ENCODE assay signal across 11 cellular contexts in genomic region chr4:162499478-162499877, GRCh38.
DNase-seq lines count a peak whose midpoint lies in the region; ATAC-seq and TF ChIP-seq lines count a peak whose summit lies in the region.
"Had no signal": no experiment of that assay in that cellular context is flagged by ENCODE, and none has a peak within 500 bp of the region (broad histone marks: within the 10 kb centered on the region; RNA-seq: fewer than 3 reads in every experiment).

No MANE protein-coding gene starts in this region.

- no peak overlapping the region for H3K9ac ChIP-seq in KMS-11

- TF ChIP-seq CTCF in MCF 10A (IDR thresholded peaks at IDR 0.05; ENCODE audit: unreplicated experiment) = no peak
- no peak for TF ChIP-seq CTCF in breast epithelium (IDR thresholded peaks at IDR 0.05)
- TF ChIP-seq CTCF in KMS-11 (conservative IDR thresholded peaks at IDR 0.05; ENCODE audit: low read depth, low read length) = peak; percentile 50
- TF ChIP-seq CTCF in chondrocyte (IDR thresholded peaks at IDR 0.05) = peak; percentile 75
- peak in 3 of 5 experiments; percentile 3 to 25 (median 7) for TF ChIP-seq CTCF in tibial nerve (IDR thresholded peaks at IDR 0.05)

- H3K36me3 ChIP-seq in breast epithelium = no peaks in the 10 kb centered on the region
- no peaks in the 10 kb centered on the region for H3K36me3 ChIP-seq in KMS-11 (ENCODE audit: insufficient read depth)
- no peaks in the 10 kb centered on the region for H3K36me3 ChIP-seq in tibial nerve

- H3K4me3 Mint-ChIP-seq in MCF 10A (ENCODE audit: unreplicated experiment) = no peak overlapping the region
- H3K4me3 Mint-ChIP-seq in chondrocyte (ENCODE audit: unreplicated experiment) = no peak overlapping the region
- H3K4me3 Mint-ChIP-seq in T-helper 17 cell = no peak overlapping the region
- H3K4me3 Mint-ChIP-seq: CD4-positive, CD25-positive, alpha-beta regulatory T cell had no signal

- TF ChIP-seq EP300 in tibial nerve (IDR thresholded peaks at IDR 0.05) = no peak

- CTCF ChIA-PET in MCF 10A (lab: Yijun Ruan, JAX) = interaction anchor here (0.6 to 4.1 kb wide), 6 partner anchors 534 to 1049 kb away, joined by 3 to 54 read pairs (median 3); partner anchors contain the start of gene NPY1R

- H3K4me3 ChIP-seq in breast epithelium = no peak overlapping the region
- no peak overlapping the region for H3K4me3 ChIP-seq in KMS-11 (IDR thresholded peaks at IDR 0.05; ENCODE audit: insufficient read depth, low read depth, low read length)
- no peak overlapping the region for H3K4me3 ChIP-seq in tibial nerve

- H3K4me1 ChIP-seq in breast epithelium (no peaks in the 10 kb centered on the region), KMS-11 (ENCODE audit: low read depth, poor library complexity, severe bottlenecking) (no peaks in the 10 kb centered on the region), tibial nerve (no peaks in the 10 kb centered on the region)

- H2AFZ ChIP-seq in KMS-11 (ENCODE audit: low read depth) = no peak overlapping the region

- H3K27me3 ChIP-seq in breast epithelium (no peaks in the 10 kb centered on the region), KMS-11 (ENCODE audit: insufficient read depth, low read depth) (no peaks in the 10 kb centered on the region), tibial nerve (no peaks in the 10 kb centered on the region)

- no TSS peak for BruUV-seq in MCF 10A (replicated peaks; lab: Mats Ljungman, UMichigan)

- H3K4me1 Mint-ChIP-seq in MCF 10A (ENCODE audit: insufficient read depth, unreplicated experiment) = peaks cover 6% of the 10 kb centered on the region
- no peaks in the 10 kb centered on the region for H3K4me1 Mint-ChIP-seq in chondrocyte (ENCODE audit: low read depth)
- no peaks in the 10 kb centered on the region for H3K4me1 Mint-ChIP-seq in T-helper 17 cell
- H3K4me1 Mint-ChIP-seq: CD4-positive, CD25-positive, alpha-beta regulatory T cell had no signal

- TF ChIP-seq POLR2A in breast epithelium (IDR thresholded peaks at IDR 0.05) = no peak
- no peak for TF ChIP-seq POLR2A in tibial nerve (IDR thresholded peaks at IDR 0.05)

- no peaks in the 10 kb centered on the region for H3K27me3 Mint-ChIP-seq in MCF 10A (ENCODE audit: insufficient read depth, unreplicated experiment)
- H3K27me3 Mint-ChIP-seq in chondrocyte (ENCODE audit: low read depth) = peaks cover 14% of the 10 kb centered on the region
- peaks cover 21% of the 10 kb centered on the region for H3K27me3 Mint-ChIP-seq in T-helper 17 cell

- H4K20me1 ChIP-seq in KMS-11 (ENCODE audit: insufficient read depth) = no peaks in the 10 kb centered on the region

- intact Hi-C loops in MCF 10A (cut with micrococcal nuclease) = loop anchor here (5.0 to 10.0 kb wide), 2 partner anchors 665 to 1258 kb away; partner anchors contain the start of gene NAF1
- intact Hi-C loops in breast epithelium (cut with DNase I; ENCODE audit: low total_unique reads) = no loop called here

- H3K9me3 Mint-ChIP-seq in MCF 10A (ENCODE audit: unreplicated experiment) (no peaks in the 10 kb centered on the region), chondrocyte (ENCODE audit: low read depth) (no peaks in the 10 kb centered on the region)

- H3K79me2 ChIP-seq in KMS-11 (ENCODE audit: insufficient read depth, low read depth) = no peaks in the 10 kb centered on the region

- POLR2A ChIA-PET in MCF 10A (lab: Yijun Ruan, JAX) = no interaction called here

- H3K9me3 ChIP-seq in breast epithelium = no peaks in the 10 kb centered on the region
- no peaks in the 10 kb centered on the region for H3K9me3 ChIP-seq in tibial nerve
- no peaks in the 10 kb centered on the region for H3K9me3 ChIP-seq in T-helper 17 cell (ENCODE audit: control insufficient read depth, low read length, poor library complexity, severe bottlenecking)

- 82 to 94% methylated on average over 1 of the region's 1 CpG for WGBS in tibial nerve, 2 donors

- H3K27ac ChIP-seq in breast epithelium (no peak overlapping the region), KMS-11 (no peak overlapping the region), tibial nerve (no peak overlapping the region)

- H3K36me3 Mint-ChIP-seq in MCF 10A (ENCODE audit: insufficient read depth, unreplicated experiment) (no peaks in the 10 kb centered on the region), chondrocyte (ENCODE audit: low read depth) (no peaks in the 10 kb centered on the region), T-helper 17 cell (ENCODE audit: low read depth) (no peaks in the 10 kb centered on the region)
- H3K36me3 Mint-ChIP-seq: CD4-positive, CD25-positive, alpha-beta regulatory T cell had no signal

- ATAC-seq in GM21390 (IDR thresholded peaks at IDR 0.05; ENCODE audit: unreplicated experiment) (no peak), T-helper 17 cell (no peak)

- no peak overlapping the region for H3K4me2 ChIP-seq in KMS-11

- peak; percentile 13 for DNase-seq in MCF 10A (ENCODE audit: unreplicated experiment)
- DNase-seq in breast epithelium (ENCODE audit: low spot score in 2 of 2) = no peak
- no peak for DNase-seq in chondrocyte (ENCODE audit: low spot score)
- DNase-seq in tibial nerve (ENCODE audit: low spot score in 2 of 2) = no peak
- DNase-seq in T-helper 17 cell = no peak
- DNase-seq in KG1 (lab: John Stamatoyannopoulos, UW) = no peak
- DNase-seq: CD4-positive, CD25-positive, alpha-beta regulatory T cell; effector CD8-positive, alpha-beta T cell; stimulated activated CD4-positive, alpha-beta T cell treated with anti-CD3 and anti-CD28 coated beads, Interleukin-4, amount 100 ng/mL, for 4 hours had no signal

- H3K27ac Mint-ChIP-seq in MCF 10A (ENCODE audit: low read depth, unreplicated experiment) (no peak overlapping the region), chondrocyte (ENCODE audit: unreplicated experiment) (no peak overlapping the region), T-helper 17 cell (no peak overlapping the region)
- H3K27ac Mint-ChIP-seq: CD4-positive, CD25-positive, alpha-beta regulatory T cell had no signal

Comparison
In these comparisons a context has a peak if more than half of its experiments do, and no peak if none do; other contexts are left out.
1. CTCF ChIP-seq: peak in KMS-11 (single experiment), chondrocyte (single experiment) and tibial nerve (3 of 5); none in MCF 10A (single experiment) and breast epithelium (0 of 3).